In the genomic region with DNA sequence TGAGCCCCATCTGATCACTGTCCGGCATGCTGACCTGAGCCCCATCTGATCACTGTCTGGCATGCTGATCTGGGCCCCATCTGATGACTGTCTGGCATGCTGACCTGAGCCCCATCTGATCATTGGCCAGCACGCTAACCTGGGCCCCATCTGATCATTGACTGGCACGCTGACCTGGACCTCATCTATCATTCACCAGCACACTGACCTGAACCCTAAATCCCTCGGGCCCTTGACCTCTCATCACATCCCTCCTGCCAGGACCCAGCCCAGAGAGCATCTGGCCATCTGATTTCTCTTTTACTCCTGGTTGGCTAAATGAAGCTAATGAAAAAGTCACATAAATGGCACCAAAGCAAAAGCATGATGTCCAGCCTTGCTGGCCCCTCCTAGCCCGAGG, we compare ENCODE assay signal across 19 cellular contexts.
DNase-seq lines count a peak whose midpoint lies in the region; ATAC-seq, FAIRE-seq and TF ChIP-seq lines count a peak whose summit lies in the region.
"Had no signal": no experiment of that assay in that cellular context is flagged by ENCODE, and none has a peak within 500 bp of the region (broad histone marks: within the 10 kb centered on the region; RNA-seq: fewer than 3 reads in every experiment).

No MANE protein-coding gene starts in this region.

- TF ChIP-seq EP300 in ovary (IDR thresholded peaks at IDR 0.05), result no peak

- H3K9me3 ChIP-seq in kidney (ENCODE audit: control insufficient read depth in 1 of 2, low read length in 2 of 2) (no peaks in the 10 kb centered on the region), ovary (no peaks in the 10 kb centered on the region)

- DNase-seq in activated effector memory CD4-positive, alpha-beta T cell treated with anti-CD3 and anti-CD28 coated beads, Interleukin-2, amount 50 U/mL, for 16 hours, result peak; percentile 41
- no peak for DNase-seq in activated effector memory CD4-positive, alpha-beta T cell treated with Interleukin-2 at 50 U/mL for 16 hours
- DNase-seq in kidney (peak; percentile 40), ovary (peak in 3 of 5 donors; percentile 3 to 5 (median 3)), ureter (ENCODE audit: low spot score) (peak; percentile 17), CD1c-positive myeloid dendritic cell (ENCODE audit: extremely low spot score) (no peak)
- DNase-seq: DMS 273 treated with DMSO at 0.1 percent for 48 hours, GF-D8, GOT3, NCI-H1417, NCI-H187 treated with DMSO at 0.1 percent for 48 hours, NCI-H748 treated with DMSO at 0.1 percent for 48 hours, PC-3 had no signal

- H3K27ac ChIP-seq in kidney (ENCODE audit: low read depth in 2 of 2, low read length in 2 of 2) (no peak overlapping the region), ovary (no peak overlapping the region)
- H3K27ac ChIP-seq: RWPE1 had no signal

- H3K4me3 ChIP-seq in kidney (ENCODE audit: low read length in 2 of 2) (no peak overlapping the region), ovary (no peak overlapping the region)

- intact Hi-C loops in kidney (cut with DNase I), result no loop called here
- intact Hi-C loops in ovary (cut with DNase I), result no loop called here

- no peak for FAIRE-seq in kidney (lab: Jason Lieb, UNC)
- FAIRE-seq: A204.1, GM12891, GM18507 had no signal

- H3K9ac ChIP-seq in kidney (ENCODE audit: low read length in 2 of 2), result no peak overlapping the region

- 82 to 90% (median 84%) methylated on average over 4 to 5 of the region's 5 CpGs for WGBS in ovary, 3 donors

- H3K36me3 ChIP-seq in kidney (ENCODE audit: control insufficient read depth in 1 of 2, insufficient read depth in 2 of 2, low read length in 2 of 2) (no peaks in the 10 kb centered on the region), ovary (no peaks in the 10 kb centered on the region)

- no peak for ATAC-seq in GM18867 (IDR thresholded peaks at IDR 0.05; ENCODE audit: unreplicated experiment)
- ATAC-seq in activated CD4-positive, CD25-positive, alpha-beta regulatory T cell treated with anti-CD3 and anti-CD28 coated beads, Interleukin-2, amount 50 U/mL, for 24 hours, result no peak
- ATAC-seq: PC-3 had no signal

- H3K27me3 ChIP-seq in ovary, result no peaks in the 10 kb centered on the region

- TF ChIP-seq POLR2A in ovary (IDR thresholded peaks at IDR 0.05), result no peak

- no peak for TF ChIP-seq CTCF in kidney (IDR thresholded peaks at IDR 0.05; ENCODE audit: borderline replicate concordance, extremely low read depth, insufficient read depth)
- no peak for TF ChIP-seq CTCF in ovary (IDR thresholded peaks at IDR 0.05)

- H3K4me1 ChIP-seq in kidney (ENCODE audit: control insufficient read depth in 1 of 2, insufficient read depth in 1 of 2, low read depth in 1 of 2, low read length in 2 of 2), result peaks cover 0 to 2% of the 10 kb centered on the region in 2 donors
- H3K4me1 ChIP-seq in ovary (ENCODE audit: insufficient read depth), result peaks cover 9% of the 10 kb centered on the region

Comparison
In these comparisons a context has a peak if more than half of its experiments do, and no peak if none do; other contexts are left out.
1. DNase-seq: peak in activated effector memory CD4-positive, alpha-beta T cell treated with anti-CD3 and anti-CD28 coated beads, Interleukin-2, amount 50 U/mL, for 16 hours (single experiment), kidney (single experiment), ovary (3 of 5) and ureter (single experiment); none in activated effector memory CD4-positive, alpha-beta T cell treated with Interleukin-2 at 50 U/mL for 16 hours (single experiment) and CD1c-positive myeloid dendritic cell (single experiment).